In the genomic region with DNA sequence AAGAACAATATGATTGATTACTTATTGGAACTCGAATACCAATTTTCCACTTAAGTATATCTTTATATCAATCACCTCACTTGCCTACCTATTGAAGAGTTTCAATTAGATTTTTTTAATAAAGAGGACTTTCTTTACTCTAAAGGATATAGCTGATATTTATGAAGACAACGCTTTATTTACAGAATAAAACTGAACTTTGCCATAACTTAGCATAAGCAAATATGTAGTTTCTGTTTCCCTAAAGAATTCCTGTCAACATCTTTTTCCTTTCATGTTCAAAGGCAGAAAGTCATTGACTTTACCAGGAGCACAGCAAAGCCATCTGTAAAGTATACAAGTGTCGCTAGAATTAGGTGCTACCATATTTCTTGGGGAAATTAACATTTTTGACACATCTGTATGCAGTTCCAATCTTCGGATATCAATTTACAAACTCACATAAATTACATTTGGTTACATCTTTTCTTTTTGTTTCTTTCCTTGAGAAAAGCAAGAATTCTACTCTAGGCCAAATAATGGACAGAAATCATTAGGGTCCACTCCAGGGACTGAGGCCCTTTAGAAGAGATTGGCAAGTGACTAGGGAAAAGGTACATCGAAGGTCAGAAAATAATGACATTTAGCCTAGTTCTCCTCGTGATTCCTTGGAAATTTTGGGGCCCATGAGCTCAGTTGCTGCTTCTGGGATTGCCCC, we compare ENCODE assay signal across 1 cellular context.
TF ChIP-seq lines count a peak whose summit lies in the region.

No MANE protein-coding gene starts in this region.

TF ChIP-seq in HepG2, 621 proteins besides CTCF, POLR2A, EP300 and RAD21 (continued from another document):
- TF ChIP-seq, protein P1, sequence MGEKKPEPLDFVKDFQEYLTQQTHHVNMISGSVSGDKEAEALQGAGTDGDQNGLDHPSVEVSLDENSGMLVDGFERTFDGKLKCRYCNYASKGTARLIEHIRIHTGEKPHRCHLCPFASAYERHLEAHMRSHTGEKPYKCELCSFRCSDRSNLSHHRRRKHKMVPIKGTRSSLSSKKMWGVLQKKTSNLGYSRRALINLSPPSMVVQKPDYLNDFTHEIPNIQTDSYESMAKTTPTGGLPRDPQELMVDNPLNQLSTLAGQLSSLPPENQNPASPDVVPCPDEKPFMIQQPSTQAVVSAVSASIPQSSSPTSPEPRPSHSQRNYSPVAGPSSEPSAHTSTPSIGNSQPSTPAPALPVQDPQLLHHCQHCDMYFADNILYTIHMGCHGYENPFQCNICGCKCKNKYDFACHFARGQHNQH (CRISPR knock-in tag; IDR thresholded peaks at IDR 0.05) = no peak; the same call in 1 of the 2 replicates
- TF ChIP-seq ZNF180 (CRISPR knock-in tag; IDR thresholded peaks at IDR 0.05; ENCODE audit: borderline replicate concordance, low read depth) = no peak
- TF ChIP-seq ZNF160 (CRISPR knock-in tag; IDR thresholded peaks at IDR 0.05) = no peak
- TF ChIP-seq TBL1XR1 (IDR thresholded peaks at IDR 0.05; ENCODE audit: borderline replicate concordance, low read length, partially characterized antibody) = no peak
- TF ChIP-seq DPF2 (CRISPR knock-in tag; IDR thresholded peaks at IDR 0.05; ENCODE audit: borderline replicate concordance, low read depth) = peak; percentile 89
- TF ChIP-seq, protein P2, sequence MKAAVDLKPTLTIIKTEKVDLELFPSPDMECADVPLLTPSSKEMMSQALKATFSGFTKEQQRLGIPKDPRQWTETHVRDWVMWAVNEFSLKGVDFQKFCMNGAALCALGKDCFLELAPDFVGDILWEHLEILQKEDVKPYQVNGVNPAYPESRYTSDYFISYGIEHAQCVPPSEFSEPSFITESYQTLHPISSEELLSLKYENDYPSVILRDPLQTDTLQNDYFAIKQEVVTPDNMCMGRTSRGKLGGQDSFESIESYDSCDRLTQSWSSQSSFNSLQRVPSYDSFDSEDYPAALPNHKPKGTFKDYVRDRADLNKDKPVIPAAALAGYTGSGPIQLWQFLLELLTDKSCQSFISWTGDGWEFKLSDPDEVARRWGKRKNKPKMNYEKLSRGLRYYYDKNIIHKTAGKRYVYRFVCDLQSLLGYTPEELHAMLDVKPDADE (CRISPR knock-in tag; IDR thresholded peaks at IDR 0.05) = 0 out of 2 replicates have a peak, but pooled peaks have one; percentile 50
- TF ChIP-seq REPIN1 (CRISPR knock-in tag; IDR thresholded peaks at IDR 0.05; ENCODE audit: borderline replicate concordance, low read depth) = no peak
- peak; percentile 85 for TF ChIP-seq HHEX (CRISPR knock-in tag; IDR thresholded peaks at IDR 0.05)
- no peak for TF ChIP-seq ZNF34 (CRISPR knock-in tag; IDR thresholded peaks at IDR 0.05; ENCODE audit: borderline replicate concordance)
- no peak for TF ChIP-seq HCFC1 (IDR thresholded peaks at IDR 0.05; ENCODE audit: low read depth, low read length)
- TF ChIP-seq ZNF367 (CRISPR knock-in tag; IDR thresholded peaks at IDR 0.05; ENCODE audit: borderline replicate concordance) = no peak
- TF ChIP-seq JDP2 (CRISPR knock-in tag; IDR thresholded peaks at IDR 0.05; ENCODE audit: borderline replicate concordance) = no peak
- no peak for TF ChIP-seq ZMAT3 (CRISPR knock-in tag; conservative IDR thresholded peaks at IDR 0.05)
- no peak for TF ChIP-seq ZNF678 (CRISPR knock-in tag; IDR thresholded peaks at IDR 0.05)
- TF ChIP-seq ZNF83 (CRISPR knock-in tag; IDR thresholded peaks at IDR 0.05; ENCODE audit: borderline replicate concordance) = no peak
- TF ChIP-seq, protein P3, sequence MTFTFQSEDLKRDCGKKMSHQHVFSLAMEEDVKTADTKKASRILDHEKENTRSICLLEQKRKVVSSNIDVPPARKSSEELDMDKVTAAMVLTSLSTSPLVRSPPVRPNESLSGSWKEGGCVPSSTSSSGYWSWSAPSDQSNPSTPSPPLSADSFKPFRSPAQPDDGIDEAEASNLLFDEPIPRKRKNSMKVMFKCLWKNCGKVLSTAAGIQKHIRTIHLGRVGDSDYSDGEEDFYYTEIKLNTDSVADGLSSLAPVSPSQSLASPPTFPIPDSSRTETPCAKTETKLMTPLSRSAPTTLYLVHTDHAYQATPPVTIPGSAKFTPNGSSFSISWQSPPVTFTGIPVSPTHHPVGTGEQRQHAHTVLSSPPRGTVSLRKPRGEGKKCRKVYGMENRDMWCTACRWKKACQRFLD (CRISPR knock-in tag; IDR thresholded peaks at IDR 0.05; ENCODE audit: borderline replicate concordance) = no peak; the same call in 1 of the 2 replicates
- 0 out of 4 replicates have a peak, but pooled peaks of 1 of the 2 experiments have one; percentile 36 for TF ChIP-seq KLF16 (CRISPR knock-in tag; IDR thresholded peaks at IDR 0.05)
- TF ChIP-seq ZKSCAN8 (CRISPR knock-in tag; IDR thresholded peaks at IDR 0.05; ENCODE audit: borderline replicate concordance) = peak; percentile 91
- no peak for TF ChIP-seq ZNF207 (IDR thresholded peaks at IDR 0.05; ENCODE audit: borderline replicate concordance)
- TF ChIP-seq, protein P4, sequence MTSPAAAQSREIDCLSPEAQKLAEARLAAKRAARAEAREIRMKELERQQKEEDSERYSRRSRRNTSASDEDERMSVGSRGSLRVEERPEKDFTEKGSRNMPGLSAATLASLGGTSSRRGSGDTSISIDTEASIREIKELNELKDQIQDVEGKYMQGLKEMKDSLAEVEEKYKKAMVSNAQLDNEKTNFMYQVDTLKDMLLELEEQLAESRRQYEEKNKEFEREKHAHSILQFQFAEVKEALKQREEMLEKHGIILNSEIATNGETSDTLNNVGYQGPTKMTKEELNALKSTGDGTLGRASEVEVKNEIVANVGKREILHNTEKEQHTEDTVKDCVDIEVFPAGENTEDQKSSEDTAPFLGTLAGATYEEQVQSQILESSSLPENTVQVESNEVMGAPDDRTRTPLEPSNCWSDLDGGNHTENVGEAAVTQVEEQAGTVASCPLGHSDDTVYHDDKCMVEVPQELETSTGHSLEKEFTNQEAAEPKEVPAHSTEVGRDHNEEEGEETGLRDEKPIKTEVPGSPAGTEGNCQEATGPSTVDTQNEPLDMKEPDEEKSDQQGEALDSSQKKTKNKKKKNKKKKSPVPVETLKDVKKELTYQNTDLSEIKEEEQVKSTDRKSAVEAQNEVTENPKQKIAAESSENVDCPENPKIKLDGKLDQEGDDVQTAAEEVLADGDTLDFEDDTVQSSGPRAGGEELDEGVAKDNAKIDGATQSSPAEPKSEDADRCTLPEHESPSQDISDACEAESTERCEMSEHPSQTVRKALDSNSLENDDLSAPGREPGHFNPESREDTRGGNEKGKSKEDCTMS (CRISPR knock-in tag; conservative IDR thresholded peaks at IDR 0.05) = no peak
- TF ChIP-seq ZIK1 (CRISPR knock-in tag; IDR thresholded peaks at IDR 0.05; ENCODE audit: borderline replicate concordance, low read depth) = no peak
- TF ChIP-seq MED1 (CRISPR knock-in tag; IDR thresholded peaks at IDR 0.05) = peak; percentile 88
- TF ChIP-seq ZNF616 (CRISPR knock-in tag; IDR thresholded peaks at IDR 0.05; ENCODE audit: low read depth) = no peak
- TF ChIP-seq YY1 (IDR thresholded peaks at IDR 0.05; ENCODE audit: insufficient read depth, insufficient replicate concordance, low read depth, low read length) = no peak
- peak; percentile 74; the same call in 1 of the 2 replicates for TF ChIP-seq FOXK1 (CRISPR knock-in tag; IDR thresholded peaks at IDR 0.05; ENCODE audit: borderline replicate concordance, low read depth)
- TF ChIP-seq, protein P5, sequence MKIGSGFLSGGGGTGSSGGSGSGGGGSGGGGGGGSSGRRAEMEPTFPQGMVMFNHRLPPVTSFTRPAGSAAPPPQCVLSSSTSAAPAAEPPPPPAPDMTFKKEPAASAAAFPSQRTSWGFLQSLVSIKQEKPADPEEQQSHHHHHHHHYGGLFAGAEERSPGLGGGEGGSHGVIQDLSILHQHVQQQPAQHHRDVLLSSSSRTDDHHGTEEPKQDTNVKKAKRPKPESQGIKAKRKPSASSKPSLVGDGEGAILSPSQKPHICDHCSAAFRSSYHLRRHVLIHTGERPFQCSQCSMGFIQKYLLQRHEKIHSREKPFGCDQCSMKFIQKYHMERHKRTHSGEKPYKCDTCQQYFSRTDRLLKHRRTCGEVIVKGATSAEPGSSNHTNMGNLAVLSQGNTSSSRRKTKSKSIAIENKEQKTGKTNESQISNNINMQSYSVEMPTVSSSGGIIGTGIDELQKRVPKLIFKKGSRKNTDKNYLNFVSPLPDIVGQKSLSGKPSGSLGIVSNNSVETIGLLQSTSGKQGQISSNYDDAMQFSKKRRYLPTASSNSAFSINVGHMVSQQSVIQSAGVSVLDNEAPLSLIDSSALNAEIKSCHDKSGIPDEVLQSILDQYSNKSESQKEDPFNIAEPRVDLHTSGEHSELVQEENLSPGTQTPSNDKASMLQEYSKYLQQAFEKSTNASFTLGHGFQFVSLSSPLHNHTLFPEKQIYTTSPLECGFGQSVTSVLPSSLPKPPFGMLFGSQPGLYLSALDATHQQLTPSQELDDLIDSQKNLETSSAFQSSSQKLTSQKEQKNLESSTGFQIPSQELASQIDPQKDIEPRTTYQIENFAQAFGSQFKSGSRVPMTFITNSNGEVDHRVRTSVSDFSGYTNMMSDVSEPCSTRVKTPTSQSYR (CRISPR knock-in tag; IDR thresholded peaks at IDR 0.05; ENCODE audit: borderline replicate concordance) = peak; percentile 17; the same call in 1 of the 2 replicates
- no peak for TF ChIP-seq SRSF4 (IDR thresholded peaks at IDR 0.05; ENCODE audit: low read depth, low read length, poor library complexity, severe bottlenecking)
- no peak for TF ChIP-seq ZFP36L1 (CRISPR knock-in tag; IDR thresholded peaks at IDR 0.05)
- TF ChIP-seq FOXP1 (IDR thresholded peaks at IDR 0.05) = peak; percentile 90
- TF ChIP-seq FOXP1 (CRISPR knock-in tag; IDR thresholded peaks at IDR 0.05) = peak; percentile 98
- TF ChIP-seq, protein P6, sequence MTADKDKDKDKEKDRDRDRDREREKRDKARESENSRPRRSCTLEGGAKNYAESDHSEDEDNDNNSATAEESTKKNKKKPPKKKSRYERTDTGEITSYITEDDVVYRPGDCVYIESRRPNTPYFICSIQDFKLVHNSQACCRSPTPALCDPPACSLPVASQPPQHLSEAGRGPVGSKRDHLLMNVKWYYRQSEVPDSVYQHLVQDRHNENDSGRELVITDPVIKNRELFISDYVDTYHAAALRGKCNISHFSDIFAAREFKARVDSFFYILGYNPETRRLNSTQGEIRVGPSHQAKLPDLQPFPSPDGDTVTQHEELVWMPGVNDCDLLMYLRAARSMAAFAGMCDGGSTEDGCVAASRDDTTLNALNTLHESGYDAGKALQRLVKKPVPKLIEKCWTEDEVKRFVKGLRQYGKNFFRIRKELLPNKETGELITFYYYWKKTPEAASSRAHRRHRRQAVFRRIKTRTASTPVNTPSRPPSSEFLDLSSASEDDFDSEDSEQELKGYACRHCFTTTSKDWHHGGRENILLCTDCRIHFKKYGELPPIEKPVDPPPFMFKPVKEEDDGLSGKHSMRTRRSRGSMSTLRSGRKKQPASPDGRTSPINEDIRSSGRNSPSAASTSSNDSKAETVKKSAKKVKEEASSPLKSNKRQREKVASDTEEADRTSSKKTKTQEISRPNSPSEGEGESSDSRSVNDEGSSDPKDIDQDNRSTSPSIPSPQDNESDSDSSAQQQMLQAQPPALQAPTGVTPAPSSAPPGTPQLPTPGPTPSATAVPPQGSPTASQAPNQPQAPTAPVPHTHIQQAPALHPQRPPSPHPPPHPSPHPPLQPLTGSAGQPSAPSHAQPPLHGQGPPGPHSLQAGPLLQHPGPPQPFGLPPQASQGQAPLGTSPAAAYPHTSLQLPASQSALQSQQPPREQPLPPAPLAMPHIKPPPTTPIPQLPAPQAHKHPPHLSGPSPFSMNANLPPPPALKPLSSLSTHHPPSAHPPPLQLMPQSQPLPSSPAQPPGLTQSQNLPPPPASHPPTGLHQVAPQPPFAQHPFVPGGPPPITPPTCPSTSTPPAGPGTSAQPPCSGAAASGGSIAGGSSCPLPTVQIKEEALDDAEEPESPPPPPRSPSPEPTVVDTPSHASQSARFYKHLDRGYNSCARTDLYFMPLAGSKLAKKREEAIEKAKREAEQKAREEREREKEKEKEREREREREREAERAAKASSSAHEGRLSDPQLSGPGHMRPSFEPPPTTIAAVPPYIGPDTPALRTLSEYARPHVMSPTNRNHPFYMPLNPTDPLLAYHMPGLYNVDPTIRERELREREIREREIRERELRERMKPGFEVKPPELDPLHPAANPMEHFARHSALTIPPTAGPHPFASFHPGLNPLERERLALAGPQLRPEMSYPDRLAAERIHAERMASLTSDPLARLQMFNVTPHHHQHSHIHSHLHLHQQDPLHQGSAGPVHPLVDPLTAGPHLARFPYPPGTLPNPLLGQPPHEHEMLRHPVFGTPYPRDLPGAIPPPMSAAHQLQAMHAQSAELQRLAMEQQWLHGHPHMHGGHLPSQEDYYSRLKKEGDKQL (CRISPR knock-in tag; IDR thresholded peaks at IDR 0.05; ENCODE audit: low read depth) = peak; percentile 68; the same call in 1 of the 2 replicates
- peak; percentile 33; the same call in 1 of the 2 replicates for TF ChIP-seq ZNF569 (CRISPR knock-in tag; IDR thresholded peaks at IDR 0.05; ENCODE audit: borderline replicate concordance)
- TF ChIP-seq ASH2L (IDR thresholded peaks at IDR 0.05; ENCODE audit: insufficient read length, low read depth, low read length) = peak; percentile 90
- no peak for TF ChIP-seq ZNF382 (CRISPR knock-in tag; IDR thresholded peaks at IDR 0.05; ENCODE audit: borderline replicate concordance)
- no peak for TF ChIP-seq ZNF121 (CRISPR knock-in tag; IDR thresholded peaks at IDR 0.05)
- no peak; the same call in 1 of the 2 replicates for TF ChIP-seq ZNF510 (CRISPR knock-in tag; IDR thresholded peaks at IDR 0.05; ENCODE audit: low read depth)
